Comparison of ENCODE assay signal across 16 cellular contexts in the genomic region with DNA sequence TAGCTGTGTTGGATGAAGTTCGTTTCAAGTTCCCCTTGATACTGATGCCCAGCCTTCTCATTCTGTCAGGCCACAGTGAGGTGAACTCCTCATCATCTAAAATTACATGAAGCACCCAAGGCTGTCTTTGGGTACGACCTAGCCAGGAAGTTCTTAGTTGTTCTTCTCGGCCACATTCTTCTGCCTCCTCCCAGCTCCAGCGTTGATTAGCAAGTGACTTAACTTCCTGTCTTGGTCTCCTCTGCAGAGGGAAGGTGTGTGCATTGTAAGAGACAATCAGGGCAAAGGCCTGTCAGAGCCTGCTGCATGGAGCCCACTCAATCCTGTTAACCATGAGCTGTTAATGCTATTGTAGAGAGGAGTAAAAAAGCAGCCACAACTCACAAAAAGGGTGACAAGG. TPM values are rescaled to one million over a fixed set of nuclear protein-coding genes. Genes with fewer than 3 reads are reported as not detected.
"Had no signal": no experiment of that assay in that cellular context is flagged by ENCODE, and none has a peak within 500 bp of the region (broad histone marks: within the 10 kb centered on the region; RNA-seq: fewer than 3 reads in every experiment).

No MANE protein-coding gene starts in this region.

- H2AFZ ChIP-seq: neural progenitor cell had no signal

- ATAC-seq: esophagus mucosa; heart left ventricle; mucosa of descending colon; naive thymus-derived CD8-positive, alpha-beta T cell; right cardiac atrium had no signal

- H3K27ac ChIP-seq: heart left ventricle, neural progenitor cell, ovary had no signal

- H3K9me3 ChIP-seq: ovary had no signal

- H3K4me3 Mint-ChIP-seq: naive thymus-derived CD8-positive, alpha-beta T cell; neural progenitor cell had no signal

- H3K27ac Mint-ChIP-seq: neural progenitor cell had no signal

- H3K36me3 ChIP-seq: heart left ventricle, neural progenitor cell, ovary had no signal

- H3K4me3 ChIP-seq: heart left ventricle, mucosa of descending colon, neural progenitor cell, ovary had no signal

- H3K4me2 ChIP-seq: neural progenitor cell had no signal

- DNase-seq: effector memory CD4-positive, alpha-beta T cell; heart left ventricle; hippocampal formation; kidney glomerular epithelial cell; mammary epithelial cell; mucosa of descending colon; naive thymus-derived CD8-positive, alpha-beta T cell; nucleus accumbens; ovary; right cardiac atrium; small intestine; stimulated activated CD4-positive, alpha-beta T cell treated with anti-CD3 and anti-CD28 coated beads, Interleukin-12 subunit alpha, Interleukin-12 subunit beta, amount 100 ng/mL, for 4 hours; stimulated activated naive CD4-positive, alpha-beta T cell treated with Interleukin-2 at 50 U/mL for 16 hours; trophoblast cell had no signal

- H3K4me1 ChIP-seq: heart left ventricle, neural progenitor cell had no signal

RNA-seq across cellular contexts. Expression of gene CPXM2, which starts 43.2 kb away (rescaled TPM):
- total RNA-seq: naive thymus-derived CD8-positive, alpha-beta T cell had no signal
